In genomic region chr16:22977294-22977697, GRCh38 we compare ENCODE assay signal across 11 cellular contexts.
DNase-seq lines count a peak whose midpoint lies in the region; ATAC-seq and TF ChIP-seq lines count a peak whose summit lies in the region.
"Had no signal": no experiment of that assay in that cellular context is flagged by ENCODE, and none has a peak within 500 bp of the region (broad histone marks: within the 10 kb centered on the region; RNA-seq: fewer than 3 reads in every experiment).

No MANE protein-coding gene starts in this region.

- TF ChIP-seq POLR2A in IMR-90 (IDR thresholded peaks at IDR 0.05; ENCODE audit: low read depth, low read length) (no peak), ovary (IDR thresholded peaks at IDR 0.05) (no peak)

- in situ Hi-C loops in IMR-90 (cut with MboI; ENCODE audit: low sequenced_read_pairs): no loop called here

- H3K4ac ChIP-seq in IMR-90 (ENCODE audit: low read depth, low read length): no peak overlapping the region

- no peaks in the 10 kb centered on the region for H4K20me1 ChIP-seq in IMR-90 (ENCODE audit: insufficient read depth, low read length)

- no peak overlapping the region for H2BK120ac ChIP-seq in IMR-90 (ENCODE audit: low read depth, low read length)

- H3K56ac ChIP-seq in IMR-90 (ENCODE audit: extremely low read depth, insufficient read depth, low read length): no peak overlapping the region

- no peak overlapping the region for H2BK5ac ChIP-seq in IMR-90 (ENCODE audit: low read depth, low read length, poor library complexity, severe bottlenecking)

- no peak for ATAC-seq in IMR-90 (ENCODE audit: low read depth)
- ATAC-seq in HG02870 (IDR thresholded peaks at IDR 0.05; ENCODE audit: unreplicated experiment): no peak
- ATAC-seq: activated CD4-positive, alpha-beta T cell treated with anti-CD3 and anti-CD28 coated beads for 36 hours had no signal

- H3K4me2 ChIP-seq in IMR-90 (ENCODE audit: low read depth, low read length): no peak overlapping the region

- H3K4me3 ChIP-seq in IMR-90 (ENCODE audit: insufficient read depth, low read depth, low read length): no peak overlapping the region
- no peak overlapping the region for H3K4me3 ChIP-seq in WERI-Rb-1 (ENCODE audit: low read depth, low read length)
- no peak overlapping the region for H3K4me3 ChIP-seq in liver (ENCODE audit: low read depth in 1 of 3, low read length in 3 of 3)
- no peak overlapping the region for H3K4me3 ChIP-seq in ovary
- H3K4me3 ChIP-seq: vagina had no signal

- H3K23ac ChIP-seq in IMR-90 (ENCODE audit: low read depth, low read length): no peak overlapping the region

- no peak overlapping the region for H4K91ac ChIP-seq in IMR-90 (ENCODE audit: insufficient read depth, low read depth, low read length)

- H3K9me3 ChIP-seq in IMR-90 (ENCODE audit: control insufficient read depth, insufficient read depth, low read length) (no peaks in the 10 kb centered on the region), WERI-Rb-1 (ENCODE audit: severe bottlenecking) (no peaks in the 10 kb centered on the region), liver (ENCODE audit: control insufficient read depth in 4 of 4, low read length in 3 of 4) (peaks cover 0 to under 1% (median 0%) of the 10 kb centered on the region in 4 donors), ovary (no peaks in the 10 kb centered on the region)
- H3K9me3 ChIP-seq: vagina had no signal

- no peak overlapping the region for H2AFZ ChIP-seq in IMR-90 (replicated peaks; ENCODE audit: low read length, poor library complexity)

- intact Hi-C loops in IMR-90 (cut with micrococcal nuclease): no loop called here
- intact Hi-C loops in ovary (cut with DNase I): no loop called here

- no peak overlapping the region for H2BK15ac ChIP-seq in IMR-90 (ENCODE audit: low read depth, low read length)

- TF ChIP-seq CTCF in IMR-90 (conservative IDR thresholded peaks at IDR 0.05; ENCODE audit: low read depth, low read length): peak; percentile 7; the same call in 1 of the 2 replicates
- peak; percentile 39; the same call in 1 of the 2 replicates for TF ChIP-seq CTCF in WERI-Rb-1 (IDR thresholded peaks at IDR 0.05; ENCODE audit: low read depth, low read length)
- TF ChIP-seq CTCF in liver (IDR thresholded peaks at IDR 0.05; ENCODE audit: low read depth, low read length, missing input control): no peak
- TF ChIP-seq CTCF in ovary (IDR thresholded peaks at IDR 0.05): peak in 1 of 3 donors; percentile 10

- H3K9ac ChIP-seq in IMR-90 (ENCODE audit: low read depth, low read length) (no peak overlapping the region), liver (ENCODE audit: low read depth in 1 of 2, low read length in 2 of 2) (no peak overlapping the region)

- peak; percentile 20 for DNase-seq in DMS114 treated with DMSO at 0.1 percent for 48 hours (lab: John Stamatoyannopoulos, UW; ENCODE audit: unreplicated experiment)
- DNase-seq in IMR-90: no peak
- peak; percentile 10 for DNase-seq in WERI-Rb-1
- DNase-seq in COLO668 (lab: John Stamatoyannopoulos, UW; ENCODE audit: unreplicated experiment): no peak
- no peak for DNase-seq in ovary
- no peak for DNase-seq in NCI-H1436 treated with DMSO at 0.1 percent for 48 hours (lab: John Stamatoyannopoulos, UW)
- DNase-seq: activated CD4-positive, alpha-beta T cell treated with anti-CD3 and anti-CD28 coated beads for 36 hours; NCI-H1694 had no signal

- H3K36me3 ChIP-seq in IMR-90 (ENCODE audit: control insufficient read depth, insufficient read depth, low read length) (no peaks in the 10 kb centered on the region), WERI-Rb-1 (no peaks in the 10 kb centered on the region), liver (ENCODE audit: control insufficient read depth in 4 of 4, insufficient read depth in 3 of 4, low read depth in 1 of 4, low read length in 3 of 4) (no peaks in the 10 kb centered on the region), ovary (no peaks in the 10 kb centered on the region)
- H3K36me3 ChIP-seq: vagina had no signal

- H3K79me1 ChIP-seq in IMR-90 (ENCODE audit: low read depth in 1 of 2, low read length in 2 of 2): no peaks in the 10 kb centered on the region

- POLR2A ChIA-PET in IMR-90 (lab: Charles Lee; ENCODE audit: unreplicated experiment): no interaction called here

- no peaks in the 10 kb centered on the region for H3K27me3 ChIP-seq in IMR-90 (ENCODE audit: control insufficient read depth, insufficient read depth, low read length)
- no peaks in the 10 kb centered on the region for H3K27me3 ChIP-seq in WERI-Rb-1 (ENCODE audit: insufficient read depth, low read depth, severe bottlenecking)
- peaks cover 0 to 3% (median 1%) of the 10 kb centered on the region in 4 donors for H3K27me3 ChIP-seq in liver (ENCODE audit: control insufficient read depth in 4 of 4, insufficient read depth in 4 of 4, low read length in 3 of 4)
- H3K27me3 ChIP-seq in ovary: no peaks in the 10 kb centered on the region
- H3K27me3 ChIP-seq: vagina had no signal

- no peak overlapping the region for H2BK20ac ChIP-seq in IMR-90 (ENCODE audit: low read depth, low read length)

- no peak for TF ChIP-seq EP300 in ovary (IDR thresholded peaks at IDR 0.05)

- no peak overlapping the region for H4K5ac ChIP-seq in IMR-90 (ENCODE audit: low read depth, low read length)

- no peak overlapping the region for H2AK5ac ChIP-seq in IMR-90 (ENCODE audit: low read depth, low read length)

- no peak for TF ChIP-seq RAD21 in IMR-90 (IDR thresholded peaks at IDR 0.05; ENCODE audit: low read length)
- TF ChIP-seq RAD21 in liver (IDR thresholded peaks at IDR 0.05): peak; percentile 50 to 56

- no peak overlapping the region for H3K14ac ChIP-seq in IMR-90 (replicated peaks; ENCODE audit: low read depth, low read length)

- no peaks in the 10 kb centered on the region for H3K9me1 ChIP-seq in IMR-90 (ENCODE audit: insufficient read depth, low read length)

- WGBS in IMR-90 (ENCODE audit: extremely low coverage in 2 of 2, insufficient read length in 1 of 2), 2 experiments: no CpG with 5 or more reads among the region's 4 CpGs
- WGBS in liver: 47% methylated on average over 4 of the region's 4 CpGs
- 44 to 53% (median 49%) methylated on average over 4 of the region's 4 CpGs for WGBS in ovary, 3 donors

- CTCF ChIA-PET in IMR-90 (lab: Yijun Ruan, JAX): no interaction called here

- no TSS peak for BruUV-seq in IMR-90 (replicated peaks; lab: Mats Ljungman, UMichigan)

- H3K18ac ChIP-seq in IMR-90 (ENCODE audit: low read depth, low read length): no peak overlapping the region

- H3K4me1 ChIP-seq in IMR-90 (ENCODE audit: control insufficient read depth, insufficient read depth, low read length): no peaks in the 10 kb centered on the region
- no peaks in the 10 kb centered on the region for H3K4me1 ChIP-seq in liver (ENCODE audit: control insufficient read depth in 4 of 4, insufficient read depth in 4 of 4, low read length in 3 of 4)
- no peaks in the 10 kb centered on the region for H3K4me1 ChIP-seq in ovary (ENCODE audit: insufficient read depth)
- H3K4me1 ChIP-seq: vagina had no signal

- dilution Hi-C loops in IMR-90 (cut with HindIII; ENCODE audit: low sequenced_read_pairs, unreplicated experiment): no loop called here

- no peak overlapping the region for H4K8ac ChIP-seq in IMR-90 (ENCODE audit: low read depth in 2 of 2, low read length in 2 of 2)

- H2AK9ac ChIP-seq in IMR-90 (replicated peaks; ENCODE audit: low read depth, low read length, poor library complexity): no peak overlapping the region

- H3K27ac ChIP-seq in IMR-90 (ENCODE audit: insufficient read depth, low read length) (no peak overlapping the region), WERI-Rb-1 (no peak overlapping the region), liver (ENCODE audit: low read depth in 1 of 2, low read length in 2 of 2) (no peak overlapping the region), ovary (no peak overlapping the region)
- H3K27ac ChIP-seq: vagina had no signal

TF ChIP-seq in IMR-90, 13 proteins besides CTCF, POLR2A, EP300 and RAD21:
- TF ChIP-seq BHLHE40 (IDR thresholded peaks at IDR 0.05; ENCODE audit: low read depth, low read length) (no peak), NFE2L2 (IDR thresholded peaks at IDR 0.05; ENCODE audit: low read depth, low read length) (no peak), RFX5 (IDR thresholded peaks at IDR 0.05; ENCODE audit: low read depth, low read length) (no peak), CEBPB (IDR thresholded peaks at IDR 0.05; ENCODE audit: low read depth, low read length) (no peak), FOS (IDR thresholded peaks at IDR 0.05; ENCODE audit: low read depth, low read length) (no peak), CHD1 (IDR thresholded peaks at IDR 0.05; ENCODE audit: low read depth, low read length) (no peak)

TF ChIP-seq in liver, 16 proteins besides CTCF, POLR2A, EP300 and RAD21 (continues in another document):
- TF ChIP-seq NR2F2 (IDR thresholded peaks at IDR 0.05) (no peak), HNF4G (IDR thresholded peaks at IDR 0.05) (no peak), REST (IDR thresholded peaks at IDR 0.05) (no peak)

Comparison
In these comparisons a context has a peak if more than half of its experiments do, and no peak if none do; other contexts are left out.
1. DNase-seq: peak in DMS114 treated with DMSO at 0.1 percent for 48 hours (single experiment) and WERI-Rb-1 (single experiment); none in IMR-90 (single experiment), COLO668 (single experiment), ovary (0 of 5) and NCI-H1436 treated with DMSO at 0.1 percent for 48 hours (single experiment).